ENCODE assay signal across 27 cellular contexts in the genomic region with DNA sequence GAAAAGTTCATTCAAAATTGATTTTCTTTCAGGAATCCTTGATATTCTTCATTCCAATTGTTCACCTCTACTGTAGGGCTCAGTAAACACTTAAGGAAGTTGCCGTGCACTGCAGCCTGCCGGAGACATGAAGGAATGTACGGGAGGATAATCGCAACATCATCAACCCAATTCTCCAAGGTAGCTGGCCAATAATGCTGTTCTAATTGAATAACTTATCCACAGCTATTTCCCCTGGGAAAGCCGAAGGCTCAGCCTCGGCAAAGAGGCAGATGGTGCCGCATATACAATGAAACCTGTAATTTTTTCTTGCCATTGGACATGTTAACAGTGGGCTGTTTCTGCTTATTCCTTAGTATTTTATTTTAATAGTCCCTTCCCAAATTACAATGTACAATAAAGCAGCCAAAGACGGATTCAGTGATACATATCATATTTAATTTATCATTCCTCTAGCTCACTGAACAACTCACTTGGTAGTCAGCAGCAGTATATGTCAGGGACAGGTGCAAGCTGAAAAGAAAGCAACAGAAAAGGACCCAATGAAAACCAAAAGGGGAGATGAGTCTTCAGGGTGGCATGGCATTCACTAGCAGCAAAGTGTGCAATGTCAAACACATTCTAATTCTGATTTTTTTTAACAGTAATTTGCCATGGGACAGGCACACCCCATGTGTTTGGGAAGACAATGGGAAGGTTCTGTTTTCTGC.
DNase-seq lines count a peak whose midpoint lies in the region; ATAC-seq and TF ChIP-seq lines count a peak whose summit lies in the region.
"Had no signal": no experiment of that assay in that cellular context is flagged by ENCODE, and none has a peak within 500 bp of the region (broad histone marks: within the 10 kb centered on the region; RNA-seq: fewer than 3 reads in every experiment).

No MANE protein-coding gene starts in this region.

- no peaks in the 10 kb centered on the region for H3K27me3 ChIP-seq in upper lobe of left lung
- H3K27me3 ChIP-seq: left lung, MG63, ovary, right atrium auricular region, tibial artery had no signal

- no peak overlapping the region for H3K4me3 Mint-ChIP-seq in activated B cell treated with CpG ODN at 0.5 μM for 24 hours
- no peak overlapping the region for H3K4me3 Mint-ChIP-seq in effector memory CD8-positive, alpha-beta T cell
- H3K4me3 Mint-ChIP-seq: activated T-cell treated with anti-CD3 and anti-CD28 coated beads, Interleukin-2, amount 50 U/mL, for 4 hours; naive thymus-derived CD4-positive, alpha-beta T cell; T-helper 2 cell treated with Interferon-gamma antibody and Interleukin-4, amounts not matched to agents 5 μg/mL and 100 μg/mL, for 36 hours had no signal

- H3K4me3 ChIP-seq in upper lobe of left lung: no peak overlapping the region
- H3K4me3 ChIP-seq: K562, left lung, MG63, ovary, right atrium auricular region, tibial artery had no signal

- POLR2A ChIA-PET in activated B cell treated with CpG ODN at 0.5 μM for 24 hours (lab: Charles Lee): no interaction called here

- no peak for TF ChIP-seq EP300 in upper lobe of left lung (IDR thresholded peaks at IDR 0.05)

- intact Hi-C loops in activated B cell treated with CpG ODN at 0.5 μM for 24 hours (cut with micrococcal nuclease): no loop called here

- H3K9me3 Mint-ChIP-seq in activated B cell treated with CpG ODN at 0.5 μM for 24 hours: no peaks in the 10 kb centered on the region
- no peaks in the 10 kb centered on the region for H3K9me3 Mint-ChIP-seq in effector memory CD8-positive, alpha-beta T cell
- H3K9me3 Mint-ChIP-seq: activated T-cell treated with anti-CD3 and anti-CD28 coated beads, Interleukin-2, amount 50 U/mL, for 4 hours; T-helper 2 cell treated with Interferon-gamma antibody and Interleukin-4, amounts not matched to agents 5 μg/mL and 100 μg/mL, for 36 hours had no signal

- no peaks in the 10 kb centered on the region for H3K36me3 ChIP-seq in upper lobe of left lung
- H3K36me3 ChIP-seq: left lung, MG63, ovary, right atrium auricular region, tibial artery, WERI-Rb-1 had no signal

- peak overlapping the region; percentile 41 for H3K27ac Mint-ChIP-seq in activated B cell treated with CpG ODN at 0.5 μM for 24 hours
- no peak overlapping the region for H3K27ac Mint-ChIP-seq in effector memory CD8-positive, alpha-beta T cell
- H3K27ac Mint-ChIP-seq: naive thymus-derived CD4-positive, alpha-beta T cell; T-helper 2 cell treated with Interferon-gamma antibody and Interleukin-4, amounts not matched to agents 5 μg/mL and 100 μg/mL, for 36 hours had no signal

- H3K4me1 Mint-ChIP-seq in activated B cell treated with CpG ODN at 0.5 μM for 24 hours: peaks cover 23% of the 10 kb centered on the region
- peaks cover 4 to 10% of the 10 kb centered on the region in 2 donors for H3K4me1 Mint-ChIP-seq in effector memory CD8-positive, alpha-beta T cell (ENCODE audit: low read depth in 2 of 2)

- no peak for TF ChIP-seq CTCF in activated B cell treated with CpG ODN at 0.5 μM for 24 hours (IDR thresholded peaks at IDR 0.05)
- TF ChIP-seq CTCF in upper lobe of left lung (IDR thresholded peaks at IDR 0.05): no peak

- no peak overlapping the region for H3K27ac ChIP-seq in upper lobe of left lung
- H3K27ac ChIP-seq: left lung, ovary, right atrium auricular region, tibial artery, WERI-Rb-1 had no signal

- no peak for TF ChIP-seq POLR2A in upper lobe of left lung (IDR thresholded peaks at IDR 0.05)

- H3K36me3 Mint-ChIP-seq in activated B cell treated with CpG ODN at 0.5 μM for 24 hours (ENCODE audit: low read depth): no peaks in the 10 kb centered on the region
- no peaks in the 10 kb centered on the region for H3K36me3 Mint-ChIP-seq in effector memory CD8-positive, alpha-beta T cell (ENCODE audit: insufficient read depth)
- H3K36me3 Mint-ChIP-seq: naive thymus-derived CD4-positive, alpha-beta T cell had no signal

- no peaks in the 10 kb centered on the region for H3K9me3 ChIP-seq in upper lobe of left lung
- H3K9me3 ChIP-seq: left lung, MG63, ovary, right atrium auricular region, tibial artery had no signal

- CTCF ChIA-PET in activated B cell treated with CpG ODN at 0.5 μM for 24 hours (lab: Charles Lee): no interaction called here

- H3K27me3 Mint-ChIP-seq in activated B cell treated with CpG ODN at 0.5 μM for 24 hours: no peaks in the 10 kb centered on the region
- H3K27me3 Mint-ChIP-seq in effector memory CD8-positive, alpha-beta T cell: no peaks in the 10 kb centered on the region
- H3K27me3 Mint-ChIP-seq: naive thymus-derived CD4-positive, alpha-beta T cell had no signal

- DNase-seq in DMS 273 treated with DMSO at 0.1 percent for 48 hours (lab: John Stamatoyannopoulos, UW) (peak; percentile 22), NCI-H446 (lab: John Stamatoyannopoulos, UW) (peak; percentile 0 to 6), activated B cell treated with CpG ODN at 0.5 μM for 24 hours (no peak), retina (peak; percentile 43), NCI-H1436 (lab: John Stamatoyannopoulos, UW) (no peak), upper lobe of left lung (no peak)
- no peak for DNase-seq in effector memory CD8-positive, alpha-beta T cell
- DNase-seq: activated CD4-positive, alpha-beta T cell treated with anti-CD3 and anti-CD28 coated beads, Interleukin-2, amount 50 U/mL, for 1 hour; activated gamma-delta T cell treated with Interleukin-2 at 50 U/mL for 16 hours; activated T-cell treated with anti-CD3 and anti-CD28 coated beads, Interleukin-2, amount 50 U/mL, for 4 hours; C1 segment of cervical spinal cord; central memory CD4-positive, alpha-beta T cell; COR-L47; MG63; naive thymus-derived CD4-positive, alpha-beta T cell; NCI-H2081 treated with DMSO at 0.1 percent for 48 hours; NCI-H748 treated with DMSO at 0.1 percent for 48 hours; OCI-M1; ovary; stimulated activated CD4-positive, alpha-beta T cell treated with anti-CD3 and anti-CD28 coated beads, Interleukin-2, amount 100 ng/mL, for 24 hours; tibial artery; WERI-Rb-1 had no signal

- no peaks in the 10 kb centered on the region for H3K4me1 ChIP-seq in upper lobe of left lung
- H3K4me1 ChIP-seq: left lung, right atrium auricular region, tibial artery had no signal

- WGBS in upper lobe of left lung, 2 donors: 85 to 89% methylated on average over 8 of the region's 8 CpGs

- ATAC-seq in activated B cell treated with CpG ODN at 0.5 μM for 24 hours (ENCODE audit: low read depth) (no peak), upper lobe of left lung (ENCODE audit: low FRiP score in 2 of 2) (no peak)
- ATAC-seq in effector memory CD8-positive, alpha-beta T cell (replicated peaks): no peak
- ATAC-seq: activated T-cell treated with anti-CD3 and anti-CD28 coated beads, Interleukin-2, amount 50 U/mL, for 4 hours; HCT116; K562; left lung; naive thymus-derived CD4-positive, alpha-beta T cell had no signal

Comparison
In these comparisons a context has a peak if more than half of its experiments do, and no peak if none do; other contexts are left out.
1. DNase-seq: peak in DMS 273 treated with DMSO at 0.1 percent for 48 hours (single experiment), NCI-H446 (2 of 2) and retina (single experiment); none in activated B cell treated with CpG ODN at 0.5 μM for 24 hours (single experiment), effector memory CD8-positive, alpha-beta T cell (0 of 3), NCI-H1436 (single experiment) and upper lobe of left lung (0 of 2).